In genomic region chr17:72578817-72579470, GRCh38 we compare ENCODE assay signal across 16 cellular contexts.
"Had no signal": no experiment of that assay in that cellular context is flagged by ENCODE, and none has a peak within 500 bp of the region (broad histone marks: within the 10 kb centered on the region; RNA-seq: fewer than 3 reads in every experiment).

No MANE protein-coding gene starts in this region.

- H3K27ac Mint-ChIP-seq: activated CD4-positive, alpha-beta memory T cell treated with anti-CD3 and anti-CD28 coated beads for 36 hours; activated naive CD4-positive, alpha-beta T cell treated with anti-CD3 and anti-CD28 coated beads, Interleukin-2, amount 10 ng/mL, durations not matched to agents 7 days and 5 days; endodermal cell; naive thymus-derived CD8-positive, alpha-beta T cell; stimulated activated memory B cell treated with anti-CD40 and anti-IgM and Interleukin-4, amounts not matched to agents 10 μg/mL and 1 μg/mL and 100 μg/mL, for 72 hours; T-helper 1 cell treated with Interleukin-12 subunit alpha and Interleukin-12 subunit beta and Interleukin-4 antibody, amounts not matched to agents 30 μg/mL and 1 μg/mL, for 36 hours had no signal

- DNase-seq: activated CD4-positive, alpha-beta memory T cell treated with anti-CD3 and anti-CD28 coated beads for 36 hours; activated CD4-positive, alpha-beta T cell treated with anti-CD3 and anti-CD28 coated beads for 4 hours; activated CD4-positive, CD25-positive, alpha-beta regulatory T cell; activated effector memory CD4-positive, alpha-beta T cell treated with anti-CD3 and anti-CD28 coated beads, Interleukin-2, amount 50 U/mL, for 16 hours; activated naive CD4-positive, alpha-beta T cell treated with anti-CD3 and anti-CD28 coated beads, Interleukin-2, amount 10 ng/mL, durations not matched to agents 7 days and 5 days; cortex of kidney; endodermal cell; heart right ventricle; left lung; naive thymus-derived CD8-positive, alpha-beta T cell; ovary; right cardiac atrium; stimulated activated CD4-positive, alpha-beta T cell treated with anti-CD3 and anti-CD28 coated beads, Interleukin-1b, Interleukin-23, amount 100 ng/mL, for 48 hours; upper lobe of right lung had no signal

- H3K9me3 Mint-ChIP-seq: activated CD4-positive, alpha-beta memory T cell treated with anti-CD3 and anti-CD28 coated beads for 36 hours; activated naive CD4-positive, alpha-beta T cell treated with anti-CD3 and anti-CD28 coated beads, Interleukin-2, amount 10 ng/mL, durations not matched to agents 7 days and 5 days; endodermal cell; naive thymus-derived CD8-positive, alpha-beta T cell; stimulated activated memory B cell treated with anti-CD40 and anti-IgM and Interleukin-4, amounts not matched to agents 10 μg/mL and 1 μg/mL and 100 μg/mL, for 72 hours; T-helper 1 cell treated with Interleukin-12 subunit alpha and Interleukin-12 subunit beta and Interleukin-4 antibody, amounts not matched to agents 30 μg/mL and 1 μg/mL, for 36 hours had no signal

- H3K4me3 Mint-ChIP-seq: activated CD4-positive, alpha-beta memory T cell treated with anti-CD3 and anti-CD28 coated beads for 36 hours; activated naive CD4-positive, alpha-beta T cell treated with anti-CD3 and anti-CD28 coated beads, Interleukin-2, amount 10 ng/mL, durations not matched to agents 7 days and 5 days; endodermal cell; naive thymus-derived CD8-positive, alpha-beta T cell; stimulated activated memory B cell treated with anti-CD40 and anti-IgM and Interleukin-4, amounts not matched to agents 10 μg/mL and 1 μg/mL and 100 μg/mL, for 72 hours; T-helper 1 cell treated with Interleukin-12 subunit alpha and Interleukin-12 subunit beta and Interleukin-4 antibody, amounts not matched to agents 30 μg/mL and 1 μg/mL, for 36 hours had no signal

- H3K4me1 Mint-ChIP-seq: activated naive CD4-positive, alpha-beta T cell treated with anti-CD3 and anti-CD28 coated beads, Interleukin-2, amount 10 ng/mL, durations not matched to agents 7 days and 5 days; naive thymus-derived CD8-positive, alpha-beta T cell; stimulated activated memory B cell treated with anti-CD40 and anti-IgM and Interleukin-4, amounts not matched to agents 10 μg/mL and 1 μg/mL and 100 μg/mL, for 72 hours had no signal

- H3K36me3 Mint-ChIP-seq: activated CD4-positive, alpha-beta memory T cell treated with anti-CD3 and anti-CD28 coated beads for 36 hours; activated naive CD4-positive, alpha-beta T cell treated with anti-CD3 and anti-CD28 coated beads, Interleukin-2, amount 10 ng/mL, durations not matched to agents 7 days and 5 days; naive thymus-derived CD8-positive, alpha-beta T cell; stimulated activated memory B cell treated with anti-CD40 and anti-IgM and Interleukin-4, amounts not matched to agents 10 μg/mL and 1 μg/mL and 100 μg/mL, for 72 hours had no signal

- ATAC-seq: heart right ventricle; left lung; naive thymus-derived CD8-positive, alpha-beta T cell; right cardiac atrium; stimulated activated memory B cell treated with anti-CD40 and anti-IgM and Interleukin-4, amounts not matched to agents 10 μg/mL and 1 μg/mL and 100 μg/mL, for 72 hours; upper lobe of right lung had no signal
